8 cellular contexts compared by ENCODE assay signal in genomic region chr1:16677552-16678423, GRCh38. TPM values are rescaled to one million over a fixed set of nuclear protein-coding genes. Genes with fewer than 3 reads are reported as not detected.
DNase-seq lines count a peak whose midpoint lies in the region; ATAC-seq and TF ChIP-seq lines count a peak whose summit lies in the region.

No MANE protein-coding gene starts in this region.

- peak; percentile 32 for DNase-seq in DMS153 (lab: John Stamatoyannopoulos, UW)
- DNase-seq in HFFc6, result peak; percentile 81
- peak; percentile 69 for DNase-seq in SK-N-MC (ENCODE audit: low read depth, low spot score)
- DNase-seq in dedifferentiated amniotic fluid mesenchymal stem cell (ENCODE audit: extremely low spot score), result peak; percentile 17
- peak; percentile 61 for DNase-seq in natural killer cell treated with Interleukin-12 subunit alpha and Interleukin-12 subunit beta and Interleukin-15 and Interleukin-18, amount 100 ng/mL, for 72 hours (ENCODE audit: low spot score)
- no peak for DNase-seq in middle frontal gyrus (ENCODE audit: extremely low spot score, low spot score)
- DNase-seq in NCI-H526 treated with DMSO at 0.1 percent for 48 hours (lab: John Stamatoyannopoulos, UW), result no peak
- no peak for DNase-seq in GM03348 (ENCODE audit: low spot score)

- no peaks in the 10 kb centered on the region for H3K36me3 ChIP-seq in SK-N-MC (ENCODE audit: insufficient read depth, low read length)

- no peak for TF ChIP-seq CTCF in HFFc6 (IDR thresholded peaks at IDR 0.05)

- H3K27me3 Mint-ChIP-seq in HFFc6 (ENCODE audit: insufficient read depth), result peaks cover 15% of the 10 kb centered on the region
- H3K27me3 Mint-ChIP-seq in natural killer cell treated with Interleukin-12 subunit alpha and Interleukin-12 subunit beta and Interleukin-15 and Interleukin-18, amount 100 ng/mL, for 72 hours, result peaks cover 16 to 26% of the 10 kb centered on the region in 2 donors

- H3K4me1 Mint-ChIP-seq in HFFc6 (ENCODE audit: low read depth), result peaks cover 5% of the 10 kb centered on the region; the same call in 1 of the 2 replicates
- H3K4me1 Mint-ChIP-seq in natural killer cell treated with Interleukin-12 subunit alpha and Interleukin-12 subunit beta and Interleukin-15 and Interleukin-18, amount 100 ng/mL, for 72 hours (ENCODE audit: low read depth in 2 of 2), result peaks cover 21 to 26% of the 10 kb centered on the region in 2 donors

- H3K27ac ChIP-seq in SK-N-MC, result no peak overlapping the region

- H3K4me3 Mint-ChIP-seq in HFFc6, result no peak overlapping the region
- H3K4me3 Mint-ChIP-seq in natural killer cell treated with Interleukin-12 subunit alpha and Interleukin-12 subunit beta and Interleukin-15 and Interleukin-18, amount 100 ng/mL, for 72 hours, result peak overlapping the region; percentile 59

- peak overlapping the region; percentile 54 for H3K4me3 ChIP-seq in SK-N-MC

- H3K27ac Mint-ChIP-seq in HFFc6, result peak overlapping the region; percentile 42; the same call in 1 of the 2 replicates
- peak overlapping the region; percentile 90 to 91 for H3K27ac Mint-ChIP-seq in natural killer cell treated with Interleukin-12 subunit alpha and Interleukin-12 subunit beta and Interleukin-15 and Interleukin-18, amount 100 ng/mL, for 72 hours

- no peaks in the 10 kb centered on the region for H3K36me3 Mint-ChIP-seq in HFFc6 (ENCODE audit: low read depth)
- peaks cover 4% of the 10 kb centered on the region for H3K36me3 Mint-ChIP-seq in natural killer cell treated with Interleukin-12 subunit alpha and Interleukin-12 subunit beta and Interleukin-15 and Interleukin-18, amount 100 ng/mL, for 72 hours

- no peak overlapping the region for H3K9ac ChIP-seq in SK-N-MC (ENCODE audit: insufficient read length)

- peak; percentile 93 to 96 for ATAC-seq in natural killer cell treated with Interleukin-12 subunit alpha and Interleukin-12 subunit beta and Interleukin-15 and Interleukin-18, amount 100 ng/mL, for 72 hours

- H3K9me3 ChIP-seq in SK-N-MC (ENCODE audit: low read depth, low read length), result no peaks in the 10 kb centered on the region

- no peaks in the 10 kb centered on the region; the same call in 1 of the 2 replicates for H3K9me3 Mint-ChIP-seq in HFFc6
- H3K9me3 Mint-ChIP-seq in natural killer cell treated with Interleukin-12 subunit alpha and Interleukin-12 subunit beta and Interleukin-15 and Interleukin-18, amount 100 ng/mL, for 72 hours, result no peaks in the 10 kb centered on the region

RNA-seq across cellular contexts. Expression of gene RNU1-3, which starts 11.0 kb away (rescaled TPM):
- total RNA-seq in HFFc6 (2021; fragmentation: NEBNext Ultra II Directional; extraction: Animal tissue kit (Norgen Biotek cat#: 25700)), result 1,000 to 10,000 TPM; 1,191 to 2,394 (median 1,819) TPM
- total RNA-seq in natural killer cell treated with Interleukin-12 subunit alpha and Interleukin-12 subunit beta and Interleukin-15 and Interleukin-18, amount 100 ng/mL, for 72 hours, result 1,000 to 10,000 TPM; 1,591 to 3,879 TPM

Comparison
In these comparisons a context has a peak if more than half of its experiments do, and no peak if none do; other contexts are left out.
1. DNase-seq: peak in DMS153 (single experiment), HFFc6 (single experiment), SK-N-MC (single experiment), dedifferentiated amniotic fluid mesenchymal stem cell (single experiment) and natural killer cell treated with Interleukin-12 subunit alpha and Interleukin-12 subunit beta and Interleukin-15 and Interleukin-18, amount 100 ng/mL, for 72 hours (single experiment); none in middle frontal gyrus (single experiment), NCI-H526 treated with DMSO at 0.1 percent for 48 hours (single experiment) and GM03348 (single experiment).